In the genomic region with DNA sequence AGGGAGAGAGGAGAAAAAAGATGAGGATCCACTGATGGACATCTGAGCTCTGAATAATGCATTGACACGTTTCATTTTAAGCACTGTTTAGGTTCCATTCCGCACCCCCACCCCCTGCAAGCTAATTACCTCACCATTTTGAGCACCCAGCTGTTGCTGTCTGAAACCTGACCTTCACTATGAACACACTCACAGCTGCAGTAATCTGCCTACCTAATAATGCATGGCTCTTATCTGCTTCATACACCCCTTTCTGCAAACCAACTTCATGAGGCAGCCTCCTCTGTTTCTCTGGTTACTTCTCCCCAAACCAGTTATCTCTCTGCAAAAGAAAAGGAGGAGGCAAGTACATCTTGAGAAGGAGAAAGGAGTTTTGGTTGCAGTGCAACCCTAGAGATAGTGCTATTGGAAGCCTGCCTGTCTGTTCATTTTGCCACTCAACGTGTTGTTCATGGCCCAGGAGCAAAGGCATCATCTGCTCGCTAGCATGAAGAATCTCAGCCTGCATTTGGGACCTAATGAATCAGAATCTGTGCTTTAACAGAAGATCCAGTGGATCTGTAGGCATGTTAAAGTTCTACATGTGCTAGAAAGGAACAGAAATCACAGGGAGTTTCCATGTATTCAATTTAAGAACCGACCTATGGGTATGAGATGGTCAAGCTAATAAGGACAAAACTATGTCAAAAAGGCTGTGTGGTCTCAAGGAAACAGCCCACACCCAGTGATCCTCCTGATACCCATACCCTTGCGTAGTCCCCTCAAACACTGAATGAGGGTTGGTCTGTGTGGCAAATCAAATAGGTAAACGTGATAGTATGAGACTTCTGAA, we compare ENCODE assay signal across 12 cellular contexts.
DNase-seq lines count a peak whose midpoint lies in the region; ATAC-seq lines count a peak whose summit lies in the region.
"Had no signal": no experiment of that assay in that cellular context is flagged by ENCODE, and none has a peak within 500 bp of the region (broad histone marks: within the 10 kb centered on the region; RNA-seq: fewer than 3 reads in every experiment).

No MANE protein-coding gene starts in this region.

- H3K27ac ChIP-seq in SJSA1: peak overlapping the region; percentile 41

- peaks cover 45% of the 10 kb centered on the region for H3K4me1 ChIP-seq in SJSA1 (replicated peaks)

- peaks cover 2% of the 10 kb centered on the region for H3K9me3 Mint-ChIP-seq in activated CD4-positive, alpha-beta memory T cell treated with anti-CD3 and anti-CD28 coated beads, Interleukin-2, amount 10 ng/mL, durations not matched to agents 7 days and 5 days

- no peaks in the 10 kb centered on the region for H3K27me3 ChIP-seq in SJSA1 (replicated peaks)

- H3K36me3 Mint-ChIP-seq in activated CD4-positive, alpha-beta memory T cell treated with anti-CD3 and anti-CD28 coated beads, Interleukin-2, amount 10 ng/mL, durations not matched to agents 7 days and 5 days (ENCODE audit: low read depth): peaks cover 43% of the 10 kb centered on the region
- H3K36me3 Mint-ChIP-seq: activated CD8-positive, alpha-beta memory T cell treated with anti-CD3 and anti-CD28 coated beads, Interleukin-2, amount 10 ng/mL, durations not matched to agents 7 days and 5 days; natural killer cell treated with Interleukin-12 subunit alpha and Interleukin-12 subunit beta and Interleukin-15 and Interleukin-18, amount 100 ng/mL, for 72 hours had no signal

- H3K27ac Mint-ChIP-seq in activated CD4-positive, alpha-beta memory T cell treated with anti-CD3 and anti-CD28 coated beads, Interleukin-2, amount 10 ng/mL, durations not matched to agents 7 days and 5 days: no peak overlapping the region
- H3K27ac Mint-ChIP-seq: activated CD8-positive, alpha-beta memory T cell treated with anti-CD3 and anti-CD28 coated beads, Interleukin-2, amount 10 ng/mL, durations not matched to agents 7 days and 5 days; CD4-positive, CD25-positive, alpha-beta regulatory T cell; natural killer cell treated with Interleukin-12 subunit alpha and Interleukin-12 subunit beta and Interleukin-15 and Interleukin-18, amount 100 ng/mL, for 72 hours had no signal

- no peaks in the 10 kb centered on the region for H3K27me3 Mint-ChIP-seq in activated CD4-positive, alpha-beta memory T cell treated with anti-CD3 and anti-CD28 coated beads, Interleukin-2, amount 10 ng/mL, durations not matched to agents 7 days and 5 days
- H3K27me3 Mint-ChIP-seq: CD4-positive, CD25-positive, alpha-beta regulatory T cell had no signal

- H3K4me1 Mint-ChIP-seq in activated CD4-positive, alpha-beta memory T cell treated with anti-CD3 and anti-CD28 coated beads, Interleukin-2, amount 10 ng/mL, durations not matched to agents 7 days and 5 days: peaks cover 47% of the 10 kb centered on the region

- CTCF ChIA-PET in activated CD4-positive, alpha-beta memory T cell treated with anti-CD3 and anti-CD28 coated beads, Interleukin-2, amount 10 ng/mL, durations not matched to agents 7 days and 5 days (lab: Charles Lee): no interaction called here

- DNase-seq in COLO668 (lab: John Stamatoyannopoulos, UW; ENCODE audit: unreplicated experiment) (peak; percentile 54), SJSA1 (ENCODE audit: low read depth in 1 of 2, low spot score in 2 of 2) (no peak), medulla oblongata (ENCODE audit: extremely low spot score) (no peak), DMS153 (lab: John Stamatoyannopoulos, UW) (no peak)
- no peak for DNase-seq in activated CD4-positive, alpha-beta memory T cell treated with anti-CD3 and anti-CD28 coated beads, Interleukin-2, amount 10 ng/mL, durations not matched to agents 7 days and 5 days
- DNase-seq: activated CD8-positive, alpha-beta memory T cell treated with anti-CD3 and anti-CD28 coated beads, Interleukin-2, amount 10 ng/mL, durations not matched to agents 7 days and 5 days; CD4-positive, CD25-positive, alpha-beta regulatory T cell; head of caudate nucleus had no signal

- H3K4me3 ChIP-seq in SJSA1: no peak overlapping the region

- no peaks in the 10 kb centered on the region for H3K36me3 ChIP-seq in SJSA1

- no peak overlapping the region for H3K4me3 Mint-ChIP-seq in activated CD4-positive, alpha-beta memory T cell treated with anti-CD3 and anti-CD28 coated beads, Interleukin-2, amount 10 ng/mL, durations not matched to agents 7 days and 5 days
- H3K4me3 Mint-ChIP-seq: activated CD8-positive, alpha-beta memory T cell treated with anti-CD3 and anti-CD28 coated beads, Interleukin-2, amount 10 ng/mL, durations not matched to agents 7 days and 5 days; natural killer cell treated with Interleukin-12 subunit alpha and Interleukin-12 subunit beta and Interleukin-15 and Interleukin-18, amount 100 ng/mL, for 72 hours had no signal

- POLR2A ChIA-PET in activated CD4-positive, alpha-beta memory T cell treated with anti-CD3 and anti-CD28 coated beads, Interleukin-2, amount 10 ng/mL, durations not matched to agents 7 days and 5 days (lab: Charles Lee): no interaction called here

- H3K9me3 ChIP-seq in SJSA1 (replicated peaks): no peaks in the 10 kb centered on the region

- ATAC-seq in GM19372 (IDR thresholded peaks at IDR 0.05; ENCODE audit: low read depth, unreplicated experiment) (peak; percentile 62), HG03378 (IDR thresholded peaks at IDR 0.05; ENCODE audit: unreplicated experiment) (peak; percentile 44), HG03196 (IDR thresholded peaks at IDR 0.05; ENCODE audit: unreplicated experiment) (no peak)
- ATAC-seq: activated CD8-positive, alpha-beta memory T cell treated with anti-CD3 and anti-CD28 coated beads, Interleukin-2, amount 10 ng/mL, durations not matched to agents 7 days and 5 days; natural killer cell treated with Interleukin-12 subunit alpha and Interleukin-12 subunit beta and Interleukin-15 and Interleukin-18, amount 100 ng/mL, for 72 hours had no signal
